17 cellular contexts compared by ENCODE assay signal in genomic region chr7:45122975-45123860, GRCh38. TPM values are rescaled to one million over a fixed set of nuclear protein-coding genes. Genes with fewer than 3 reads are reported as not detected.
A peak's percentile ranks its signal among the peaks of the same experiment; 100 is the strongest.
DNase-seq lines count a peak whose midpoint lies in the region; ATAC-seq and TF ChIP-seq lines count a peak whose summit lies in the region.
"Had no signal": no experiment of that assay in that cellular context is flagged by ENCODE, and none has a peak within 500 bp of the region (broad histone marks: within the 10 kb centered on the region; RNA-seq: fewer than 3 reads in every experiment).

No MANE protein-coding gene starts in this region.

- dilution Hi-C loops in IMR-90 (cut with HindIII; ENCODE audit: low sequenced_read_pairs, unreplicated experiment), result no loop called here

- H3K9me3 Mint-ChIP-seq in activated CD4-positive, alpha-beta T cell treated with anti-CD3 and anti-CD28 coated beads, Interleukin-2, amount 10 ng/mL, durations not matched to agents 7 days and 5 days, result no peaks in the 10 kb centered on the region
- no peaks in the 10 kb centered on the region for H3K9me3 Mint-ChIP-seq in activated T-helper 1 cell treated with anti-CD3 and anti-CD28 coated beads, Interleukin-12 subunit alpha, Interleukin-12 subunit beta, Interleukin-2, Interleukin-4 antibody, amounts not matched to agents 30 ng/mL and 10 ng/mL and 1 ng/mL, durations not matched to agents 14 hours and 24 hours and 36 hours
- H3K9me3 Mint-ChIP-seq: nephron had no signal

- H3K56ac ChIP-seq in IMR-90 (ENCODE audit: extremely low read depth, insufficient read depth, low read length) (no peak overlapping the region), mesendoderm (ENCODE audit: low read length) (peak overlapping the region; percentile 15)

- no peak for DNase-seq in activated CD4-positive, alpha-beta T cell treated with anti-CD3 and anti-CD28 coated beads, Interleukin-2, amount 10 ng/mL, durations not matched to agents 7 days and 5 days
- DNase-seq in activated CD4-positive, alpha-beta T cell treated with anti-CD3 and anti-CD28 coated beads, Interleukin-2, amount 50 U/mL, for 48 hours, result no peak
- DNase-seq in IMR-90, result no peak
- DNase-seq in activated T-helper 1 cell treated with anti-CD3 and anti-CD28 coated beads, Interleukin-12 subunit alpha, Interleukin-12 subunit beta, Interleukin-2, Interleukin-4 antibody, amounts not matched to agents 30 ng/mL and 10 ng/mL and 1 ng/mL, durations not matched to agents 14 hours and 24 hours and 36 hours (ENCODE audit: low spot score), result no peak
- DNase-seq in mesendoderm, result no peak
- no peak for DNase-seq in amygdala (lab: John Stamatoyannopoulos, UW)
- no peak for DNase-seq in OCI-M1 (lab: John Stamatoyannopoulos, UW)
- DNase-seq: effector CD4-positive, alpha-beta T cell; EL; NCI-H1105 treated with DMSO at 0.1 percent for 48 hours; NCI-H226; PC-3; testis; WERI-Rb-1 had no signal

- no TSS peak for BruUV-seq in IMR-90 (replicated peaks; lab: Mats Ljungman, UMichigan)

- TF ChIP-seq RAD21 in IMR-90 (IDR thresholded peaks at IDR 0.05; ENCODE audit: low read length), result no peak

- H3K9me1 ChIP-seq in IMR-90 (ENCODE audit: insufficient read depth, low read length), result no peaks in the 10 kb centered on the region

- H4K5ac ChIP-seq in IMR-90 (ENCODE audit: low read depth, low read length) (no peak overlapping the region), mesendoderm (ENCODE audit: low read length) (no peak overlapping the region)

- H4K20me1 ChIP-seq in IMR-90 (ENCODE audit: insufficient read depth, low read length), result no peaks in the 10 kb centered on the region

- POLR2A ChIA-PET in activated CD4-positive, alpha-beta T cell treated with anti-CD3 and anti-CD28 coated beads, Interleukin-2, amount 10 ng/mL, durations not matched to agents 7 days and 5 days (lab: Charles Lee), result no interaction called here
- POLR2A ChIA-PET in IMR-90 (lab: Charles Lee; ENCODE audit: unreplicated experiment), result no interaction called here

- H3K4me1 Mint-ChIP-seq in activated CD4-positive, alpha-beta T cell treated with anti-CD3 and anti-CD28 coated beads, Interleukin-2, amount 10 ng/mL, durations not matched to agents 7 days and 5 days, result peaks cover 22% of the 10 kb centered on the region
- peaks cover 21% of the 10 kb centered on the region for H3K4me1 Mint-ChIP-seq in activated T-helper 1 cell treated with anti-CD3 and anti-CD28 coated beads, Interleukin-12 subunit alpha, Interleukin-12 subunit beta, Interleukin-2, Interleukin-4 antibody, amounts not matched to agents 30 ng/mL and 10 ng/mL and 1 ng/mL, durations not matched to agents 14 hours and 24 hours and 36 hours (ENCODE audit: low read depth)
- H3K4me1 Mint-ChIP-seq: nephron had no signal

- in situ Hi-C loops in IMR-90 (cut with MboI; ENCODE audit: low sequenced_read_pairs), result no loop called here

- H2BK20ac ChIP-seq in IMR-90 (ENCODE audit: low read depth, low read length), result no peak overlapping the region

- H3K27me3 ChIP-seq in IMR-90 (ENCODE audit: control insufficient read depth, insufficient read depth, low read length) (peaks cover 15% of the 10 kb centered on the region), mesendoderm (ENCODE audit: insufficient read depth, low read length, poor library complexity) (no peaks in the 10 kb centered on the region)
- H3K27me3 ChIP-seq: breast epithelium, testis had no signal

- H3K27ac Mint-ChIP-seq in activated CD4-positive, alpha-beta T cell treated with anti-CD3 and anti-CD28 coated beads, Interleukin-2, amount 10 ng/mL, durations not matched to agents 7 days and 5 days, result peak overlapping the region; percentile 93
- H3K27ac Mint-ChIP-seq in activated T-helper 1 cell treated with anti-CD3 and anti-CD28 coated beads, Interleukin-12 subunit alpha, Interleukin-12 subunit beta, Interleukin-2, Interleukin-4 antibody, amounts not matched to agents 30 ng/mL and 10 ng/mL and 1 ng/mL, durations not matched to agents 14 hours and 24 hours and 36 hours, result peak overlapping the region; percentile 85
- H3K27ac Mint-ChIP-seq: nephron had no signal

- H3K9ac ChIP-seq in IMR-90 (ENCODE audit: low read depth, low read length) (no peak overlapping the region), mesendoderm (ENCODE audit: low read length) (no peak overlapping the region)

- no peak overlapping the region for H3K14ac ChIP-seq in IMR-90 (replicated peaks; ENCODE audit: low read depth, low read length)

- no peak overlapping the region for H4K91ac ChIP-seq in IMR-90 (ENCODE audit: insufficient read depth, low read depth, low read length)

- H3K79me2 ChIP-seq in mesendoderm (ENCODE audit: control insufficient read depth, insufficient read depth, low read length), result no peaks in the 10 kb centered on the region

- no peak overlapping the region for H2AK9ac ChIP-seq in IMR-90 (replicated peaks; ENCODE audit: low read depth, low read length, poor library complexity)

- TF ChIP-seq CTCF in IMR-90 (conservative IDR thresholded peaks at IDR 0.05; ENCODE audit: low read depth, low read length), result no peak

- H2BK15ac ChIP-seq in IMR-90 (ENCODE audit: low read depth, low read length) (no peak overlapping the region), mesendoderm (replicated peaks; ENCODE audit: low read depth) (no peak overlapping the region)

- H3K27me3 Mint-ChIP-seq in activated CD4-positive, alpha-beta T cell treated with anti-CD3 and anti-CD28 coated beads, Interleukin-2, amount 10 ng/mL, durations not matched to agents 7 days and 5 days, result no peaks in the 10 kb centered on the region
- no peaks in the 10 kb centered on the region for H3K27me3 Mint-ChIP-seq in activated T-helper 1 cell treated with anti-CD3 and anti-CD28 coated beads, Interleukin-12 subunit alpha, Interleukin-12 subunit beta, Interleukin-2, Interleukin-4 antibody, amounts not matched to agents 30 ng/mL and 10 ng/mL and 1 ng/mL, durations not matched to agents 14 hours and 24 hours and 36 hours (ENCODE audit: insufficient read depth)

- H3K23ac ChIP-seq in IMR-90 (ENCODE audit: low read depth, low read length) (no peak overlapping the region), mesendoderm (ENCODE audit: low read length) (no peak overlapping the region)

- H3K4me1 ChIP-seq in IMR-90 (ENCODE audit: control insufficient read depth, insufficient read depth, low read length) (no peaks in the 10 kb centered on the region), mesendoderm (ENCODE audit: control insufficient read depth, low read depth, low read length) (no peaks in the 10 kb centered on the region)
- H3K4me1 ChIP-seq: breast epithelium, testis had no signal

- peak overlapping the region; percentile 32 for H2AFZ ChIP-seq in IMR-90 (replicated peaks; ENCODE audit: low read length, poor library complexity)

- no peak for TF ChIP-seq POLR2A in IMR-90 (IDR thresholded peaks at IDR 0.05; ENCODE audit: low read depth, low read length)

- H3K18ac ChIP-seq in IMR-90 (ENCODE audit: low read depth, low read length) (no peak overlapping the region), mesendoderm (ENCODE audit: low read length) (no peak overlapping the region)

- H3K4me3 ChIP-seq in IMR-90 (ENCODE audit: insufficient read depth, low read depth, low read length), result no peak overlapping the region
- no peak overlapping the region for H3K4me3 ChIP-seq in mesendoderm (ENCODE audit: low read length)
- H3K4me3 ChIP-seq: breast epithelium, testis had no signal

- no peak for ATAC-seq in IMR-90 (ENCODE audit: low read depth)
- ATAC-seq in HG02642 (IDR thresholded peaks at IDR 0.05; ENCODE audit: poor library complexity, unreplicated experiment), result no peak
- ATAC-seq: PC-3 had no signal

- H3K4ac ChIP-seq in IMR-90 (ENCODE audit: low read depth, low read length), result no peak overlapping the region
- no peak overlapping the region for H3K4ac ChIP-seq in mesendoderm (ENCODE audit: low read depth, low read length)

- H3K4me2 ChIP-seq in IMR-90 (ENCODE audit: low read depth, low read length) (no peak overlapping the region), mesendoderm (ENCODE audit: low read length) (no peak overlapping the region)

- H3K79me1 ChIP-seq in IMR-90 (ENCODE audit: low read depth in 1 of 2, low read length in 2 of 2) (no peaks in the 10 kb centered on the region), mesendoderm (ENCODE audit: low read length) (no peaks in the 10 kb centered on the region)

- H2AK5ac ChIP-seq in IMR-90 (ENCODE audit: low read depth, low read length) (no peak overlapping the region), mesendoderm (ENCODE audit: low read length) (no peak overlapping the region)

- H3K27ac ChIP-seq in IMR-90 (ENCODE audit: insufficient read depth, low read length), result no peak overlapping the region
- H3K27ac ChIP-seq in mesendoderm (ENCODE audit: low read depth, low read length), result no peak overlapping the region
- H3K27ac ChIP-seq: breast epithelium, testis, WERI-Rb-1 had no signal

- no peaks in the 10 kb centered on the region for H3K9me3 ChIP-seq in IMR-90 (ENCODE audit: control insufficient read depth, insufficient read depth, low read length)
- H3K9me3 ChIP-seq: breast epithelium, testis had no signal

- no peaks in the 10 kb centered on the region for H3K36me3 Mint-ChIP-seq in activated CD4-positive, alpha-beta T cell treated with anti-CD3 and anti-CD28 coated beads, Interleukin-2, amount 10 ng/mL, durations not matched to agents 7 days and 5 days (ENCODE audit: low read depth)
- H3K36me3 Mint-ChIP-seq in activated T-helper 1 cell treated with anti-CD3 and anti-CD28 coated beads, Interleukin-12 subunit alpha, Interleukin-12 subunit beta, Interleukin-2, Interleukin-4 antibody, amounts not matched to agents 30 ng/mL and 10 ng/mL and 1 ng/mL, durations not matched to agents 14 hours and 24 hours and 36 hours (ENCODE audit: low read depth), result no peaks in the 10 kb centered on the region

- H2BK5ac ChIP-seq in IMR-90 (ENCODE audit: low read depth, low read length, poor library complexity, severe bottlenecking) (no peak overlapping the region), mesendoderm (ENCODE audit: low read length) (no peak overlapping the region)

- intact Hi-C loops in IMR-90 (cut with micrococcal nuclease), result no loop called here
- intact Hi-C loops in activated T-helper 1 cell treated with anti-CD3 and anti-CD28 coated beads, Interleukin-12 subunit alpha, Interleukin-12 subunit beta, Interleukin-2, Interleukin-4 antibody, amounts not matched to agents 30 ng/mL and 10 ng/mL and 1 ng/mL, durations not matched to agents 14 hours and 24 hours and 36 hours (cut with micrococcal nuclease), result no loop called here

- H2BK120ac ChIP-seq in IMR-90 (ENCODE audit: low read depth, low read length) (no peak overlapping the region), mesendoderm (ENCODE audit: low read depth, low read length) (no peak overlapping the region)

- WGBS in IMR-90 (ENCODE audit: extremely low coverage in 2 of 2, insufficient read length in 1 of 2), 2 experiments, result 78% methylated on average over 7 of the region's 16 CpGs; no CpG with 5 or more reads in 1 of the 2 experiments
- no CpG with 5 or more reads among the region's 16 CpGs for WGBS in mesendoderm (ENCODE audit: extremely low coverage, insufficient coverage, low lambda C conversion rate)

- CTCF ChIA-PET in activated CD4-positive, alpha-beta T cell treated with anti-CD3 and anti-CD28 coated beads, Interleukin-2, amount 10 ng/mL, durations not matched to agents 7 days and 5 days (lab: Charles Lee), result interaction anchor here (0.6 to 3.0 kb wide), 6 partner anchors 10 to 277 kb away, joined by 3 to 15 read pairs (median 4); partner anchors contain the start of gene TBRG4
- CTCF ChIA-PET in IMR-90 (lab: Yijun Ruan, JAX), result no interaction called here

- H3K4me3 Mint-ChIP-seq in activated CD4-positive, alpha-beta T cell treated with anti-CD3 and anti-CD28 coated beads, Interleukin-2, amount 10 ng/mL, durations not matched to agents 7 days and 5 days, result peak overlapping the region; percentile 1
- peak overlapping the region; percentile 22 for H3K4me3 Mint-ChIP-seq in activated T-helper 1 cell treated with anti-CD3 and anti-CD28 coated beads, Interleukin-12 subunit alpha, Interleukin-12 subunit beta, Interleukin-2, Interleukin-4 antibody, amounts not matched to agents 30 ng/mL and 10 ng/mL and 1 ng/mL, durations not matched to agents 14 hours and 24 hours and 36 hours
- H3K4me3 Mint-ChIP-seq: nephron had no signal

- H4K8ac ChIP-seq in IMR-90 (ENCODE audit: low read depth in 2 of 2, low read length in 2 of 2), result no peak overlapping the region
- no peak overlapping the region for H4K8ac ChIP-seq in mesendoderm (ENCODE audit: low read depth, low read length)

- H3K36me3 ChIP-seq in IMR-90 (ENCODE audit: control insufficient read depth, insufficient read depth, low read length) (no peaks in the 10 kb centered on the region), mesendoderm (ENCODE audit: control insufficient read depth, insufficient read depth, low read length) (no peaks in the 10 kb centered on the region)
- H3K36me3 ChIP-seq: breast epithelium, WERI-Rb-1 had no signal

RNA-seq across cellular contexts. Expression of gene TBRG4, which starts 11.7 kb away (rescaled TPM):
- 100 to 1,000 TPM in 1 of 2 experiments, 10 to 100 TPM in 1; 98.9 to 102 TPM for total RNA-seq in activated CD4-positive, alpha-beta T cell treated with anti-CD3 and anti-CD28 coated beads, Interleukin-2, amount 10 ng/mL, durations not matched to agents 7 days and 5 days
- 56.7 and 77.6 TPM in 2 replicates for total RNA-seq in IMR-90 (2012; rRNA removed)
- polyA plus RNA-seq in IMR-90 (2012; rRNA removed), result 62.0 and 71.6 TPM in 2 replicates
- 29.7 and 46.8 TPM in 2 replicates for polyA plus RNA-seq in IMR-90 (2012; cell fraction: cytosol; rRNA removed)
- 53.8 and 112 TPM in 2 replicates for polyA plus RNA-seq in IMR-90 (2012; cell fraction: nucleus; rRNA removed; ENCODE audit: low replicate concordance)
- total RNA-seq in activated T-helper 1 cell treated with anti-CD3 and anti-CD28 coated beads, Interleukin-12 subunit alpha, Interleukin-12 subunit beta, Interleukin-2, Interleukin-4 antibody, amounts not matched to agents 30 ng/mL and 10 ng/mL and 1 ng/mL, durations not matched to agents 14 hours and 24 hours and 36 hours, result 176 and 195 TPM in 2 replicates
- polyA plus RNA-seq in mesendoderm (2013, experiment 1 of 2), result 71.6 TPM
- polyA plus RNA-seq in mesendoderm (2013, experiment 2 of 2), result 76.3 TPM

RNA-seq across cellular contexts. Expression of gene RAMP3, which starts 34.4 kb away (rescaled TPM):
- total RNA-seq in activated CD4-positive, alpha-beta T cell treated with anti-CD3 and anti-CD28 coated beads, Interleukin-2, amount 10 ng/mL, durations not matched to agents 7 days and 5 days, result not detected
- total RNA-seq in IMR-90 (2012; rRNA removed), result not detected in 2 replicates
- polyA plus RNA-seq in IMR-90 (2012; rRNA removed), result not detected in 2 replicates
- polyA plus RNA-seq in IMR-90 (2012; cell fraction: cytosol; rRNA removed), result not detected in 2 replicates
- polyA plus RNA-seq in IMR-90 (2012; cell fraction: nucleus; rRNA removed; ENCODE audit: low replicate concordance), result not detected in 2 replicates
- not detected in 2 replicates for total RNA-seq in activated T-helper 1 cell treated with anti-CD3 and anti-CD28 coated beads, Interleukin-12 subunit alpha, Interleukin-12 subunit beta, Interleukin-2, Interleukin-4 antibody, amounts not matched to agents 30 ng/mL and 10 ng/mL and 1 ng/mL, durations not matched to agents 14 hours and 24 hours and 36 hours
- polyA plus RNA-seq in mesendoderm (2013, experiment 1 of 2), result 0.45 TPM
- polyA plus RNA-seq in mesendoderm (2013, experiment 2 of 2), result 0.32 TPM
- total RNA-seq: PC-3 had no signal

RNA-seq across cellular contexts. Expression of gene NACAD, which starts 34.4 kb away (rescaled TPM):
- total RNA-seq in activated CD4-positive, alpha-beta T cell treated with anti-CD3 and anti-CD28 coated beads, Interleukin-2, amount 10 ng/mL, durations not matched to agents 7 days and 5 days, result not detected
- 0.54 and 0.56 TPM in 2 replicates for total RNA-seq in IMR-90 (2012; rRNA removed)
- polyA plus RNA-seq in IMR-90 (2012; rRNA removed), result 2.2 and 2.3 TPM in 2 replicates
- 1.9 and 2.2 TPM in 2 replicates for polyA plus RNA-seq in IMR-90 (2012; cell fraction: cytosol; rRNA removed)
- 3.3 and 4.4 TPM in 2 replicates for polyA plus RNA-seq in IMR-90 (2012; cell fraction: nucleus; rRNA removed; ENCODE audit: low replicate concordance)
- total RNA-seq in activated T-helper 1 cell treated with anti-CD3 and anti-CD28 coated beads, Interleukin-12 subunit alpha, Interleukin-12 subunit beta, Interleukin-2, Interleukin-4 antibody, amounts not matched to agents 30 ng/mL and 10 ng/mL and 1 ng/mL, durations not matched to agents 14 hours and 24 hours and 36 hours, result 0.05 TPM in 1 of 2 replicates, not detected in the other
- 2.1 TPM for polyA plus RNA-seq in mesendoderm (2013, experiment 1 of 2)
- 2.0 TPM for polyA plus RNA-seq in mesendoderm (2013, experiment 2 of 2)
